In genomic region chr1:110339040-110339426, GRCh38 we compare ENCODE assay signal across 8 cellular contexts. TPM values are rescaled to one million over a fixed set of nuclear protein-coding genes. Genes with fewer than 3 reads are reported as not detected.
DNase-seq lines count a peak whose midpoint lies in the region; ATAC-seq and TF ChIP-seq lines count a peak whose summit lies in the region.

Gene RBM15, plus strand, starts transcription at chr1:110339377. Its CDS starts 29 bp downstream, at chr1:110339406.

- peak within 1 kb of the TSS; percentile 97 for H4K91ac ChIP-seq in trophoblast cell (ENCODE audit: low read depth, low read length)

- H3K27me3 ChIP-seq in trophoblast cell (ENCODE audit: insufficient read depth, low read length) (no peaks in the 10 kb centered on the region), transverse colon (no peaks in the 10 kb centered on the region)

- no peaks in the 10 kb centered on the region for H3K27me3 Mint-ChIP-seq in activated naive CD8-positive, alpha-beta T cell treated with anti-CD3 and anti-CD28 coated beads, Interleukin-2, amount 50 U/mL, for 24 hours

- H3K4me1 Mint-ChIP-seq in activated naive CD8-positive, alpha-beta T cell treated with anti-CD3 and anti-CD28 coated beads, Interleukin-2, amount 50 U/mL, for 24 hours, result peaks cover 60% of the 10 kb centered on the region

- H3K4me2 ChIP-seq in trophoblast cell (ENCODE audit: low read length), result peak within 1 kb of the TSS; percentile 88

- no peak for TF ChIP-seq EP300 in transverse colon (IDR thresholded peaks at IDR 0.05; ENCODE audit: low read depth)

- H3K27ac Mint-ChIP-seq in activated naive CD8-positive, alpha-beta T cell treated with anti-CD3 and anti-CD28 coated beads, Interleukin-2, amount 50 U/mL, for 24 hours, result no peak within 1 kb of the TSS

- H3K79me2 ChIP-seq in trophoblast cell (ENCODE audit: control insufficient read depth, insufficient read depth, low read length, poor library complexity), result peaks cover 35% of the 10 kb centered on the region

- H3K23ac ChIP-seq in trophoblast cell (ENCODE audit: low read length), result no peak within 1 kb of the TSS

- peak within 1 kb of the TSS; percentile 77 for H2BK12ac ChIP-seq in trophoblast cell (ENCODE audit: low read length)

- H3K79me1 ChIP-seq in trophoblast cell (ENCODE audit: low read length), result peaks cover 21% of the 10 kb centered on the region

- peak within 1 kb of the TSS; percentile 89 for H2AK5ac ChIP-seq in trophoblast cell (ENCODE audit: low read length)

- peak within 1 kb of the TSS; percentile 90 for H3K9ac ChIP-seq in trophoblast cell (ENCODE audit: low read length)

- H3K4ac ChIP-seq in trophoblast cell (ENCODE audit: low read depth, low read length), result peak within 1 kb of the TSS; percentile 94

- peak within 1 kb of the TSS; percentile 91 for H2AFZ ChIP-seq in trophoblast cell (ENCODE audit: insufficient read depth, low read length, poor library complexity)

- ATAC-seq in HG02840 (IDR thresholded peaks at IDR 0.05; ENCODE audit: low FRiP score, unreplicated experiment), result peak; percentile 75
- ATAC-seq in activated naive CD8-positive, alpha-beta T cell treated with anti-CD3 and anti-CD28 coated beads, Interleukin-2, amount 50 U/mL, for 24 hours, result peak; percentile 82

- H3K4me1 ChIP-seq in trophoblast cell (ENCODE audit: control insufficient read depth in 1 of 2, insufficient read depth in 2 of 2, low read length in 2 of 2), result peaks cover 23 to 29% of the 10 kb centered on the region in 2 experiments
- peaks cover 34 to 74% (median 60%) of the 10 kb centered on the region in 4 donors for H3K4me1 ChIP-seq in transverse colon

- no peak within 1 kb of the TSS for H3K4me3 Mint-ChIP-seq in activated naive CD8-positive, alpha-beta T cell treated with anti-CD3 and anti-CD28 coated beads, Interleukin-2, amount 50 U/mL, for 24 hours

- peak within 1 kb of the TSS; percentile 94 for H3K18ac ChIP-seq in trophoblast cell (ENCODE audit: low read length)

- peak within 1 kb of the TSS; percentile 97 for H4K8ac ChIP-seq in trophoblast cell (ENCODE audit: low read depth, low read length)

- peak within 1 kb of the TSS; percentile 86 for H3K4me3 ChIP-seq in GM12864 (ENCODE audit: low read depth, low read length)
- H3K4me3 ChIP-seq in trophoblast cell (ENCODE audit: low read depth, low read length), result peak within 1 kb of the TSS; percentile 91
- H3K4me3 ChIP-seq in transverse colon, result peak within 1 kb of the TSS; percentile 61 to 96 (median 93)

- no peaks in the 10 kb centered on the region for H3K9me3 Mint-ChIP-seq in activated naive CD8-positive, alpha-beta T cell treated with anti-CD3 and anti-CD28 coated beads, Interleukin-2, amount 50 U/mL, for 24 hours

- WGBS in trophoblast cell (ENCODE audit: extremely low coverage, insufficient coverage, insufficient read length), result no CpG with 5 or more reads among the region's 19 CpGs
- WGBS in transverse colon (ENCODE audit: low coverage in 1 of 2), 2 donors, result 0 to 2% methylated on average over 14 to 19 of the region's 19 CpGs

- peak within 1 kb of the TSS; percentile 97 for H2BK120ac ChIP-seq in trophoblast cell (ENCODE audit: insufficient read depth, low read length, poor library complexity)

- H3K36me3 ChIP-seq in trophoblast cell (ENCODE audit: control insufficient read depth in 1 of 2, insufficient read depth in 2 of 2, low read length in 2 of 2) (peaks cover 16% of the 10 kb centered on the region in 2 experiments), transverse colon (peaks cover 0 to 6% (median 0%) of the 10 kb centered on the region in 4 donors)

- H3K36me3 Mint-ChIP-seq in activated naive CD8-positive, alpha-beta T cell treated with anti-CD3 and anti-CD28 coated beads, Interleukin-2, amount 50 U/mL, for 24 hours (ENCODE audit: low read depth), result peaks cover 43% of the 10 kb centered on the region

- TF ChIP-seq POLR2A in transverse colon (IDR thresholded peaks at IDR 0.05), result no peak

- peak within 1 kb of the TSS; percentile 98 for H4K12ac ChIP-seq in trophoblast cell (ENCODE audit: low read depth, low read length)

- peak within 1 kb of the TSS; percentile 96 for H3K14ac ChIP-seq in trophoblast cell (ENCODE audit: low read length)

- peak within 1 kb of the TSS; percentile 94 for H2BK5ac ChIP-seq in trophoblast cell (ENCODE audit: low read depth, low read length, poor library complexity)

- in situ Hi-C loops in transverse colon (cut with MboI; ENCODE audit: low pct_ligation_motif_present in 1 of 4, low pct_unique_long_range_greater_than_20kb in 1 of 4, low sequenced_read_pairs in 3 of 4), result loop anchor here in 1 of 4 donors (25.0 kb wide), 1 partner anchor 302 kb away; the partner anchor contains the start of gene STRIP1

- H3K27ac ChIP-seq in trophoblast cell (ENCODE audit: low read depth, low read length), result peak within 1 kb of the TSS; percentile 95
- peak within 1 kb of the TSS; percentile 94 to 99 (median 97) for H3K27ac ChIP-seq in transverse colon

- DNase-seq in GM12864 (ENCODE audit: low read depth) (peak; percentile 100), NCI-H1417 treated with DMSO at 0.1 percent for 48 hours (lab: John Stamatoyannopoulos, UW) (peak; percentile 99), SW480 (ENCODE audit: low spot score) (peak; percentile 99), cardiac septum (ENCODE audit: low spot score) (peak; percentile 98), trophoblast cell (peak; percentile 100), transverse colon (peak; percentile 98)
- peak; percentile 92 for DNase-seq in activated naive CD8-positive, alpha-beta T cell treated with anti-CD3 and anti-CD28 coated beads, Interleukin-2, amount 50 U/mL, for 24 hours

- H3K9me3 ChIP-seq in trophoblast cell (ENCODE audit: insufficient read depth, low read depth, low read length) (no peaks in the 10 kb centered on the region), transverse colon (no peaks in the 10 kb centered on the region)

- no peak for TF ChIP-seq CTCF in GM12864 (IDR thresholded peaks at IDR 0.05; ENCODE audit: low read depth, low read length, missing control alignments)
- no peak for TF ChIP-seq CTCF in transverse colon (IDR thresholded peaks at IDR 0.05)

- intact Hi-C loops in cardiac septum (cut with DNase I) (loop anchor here (2.0 kb wide), 1 partner anchor 68 kb away; the partner anchor contains the start of gene LAMTOR5), transverse colon (cut with DNase I; ENCODE audit: low total_unique reads) (no loop called here)

RNA-seq across cellular contexts. Expression of gene RBM15, which starts in this region (rescaled TPM):
- 22.7 TPM for total RNA-seq in cardiac septum
- 11.4 and 11.5 TPM in 2 replicates for polyA plus RNA-seq in trophoblast cell (2013)
- 10 to 100 TPM; 39.3 to 69.7 (median 48.0) TPM for total RNA-seq in transverse colon

Comparison
In these comparisons a context has a peak if more than half of its experiments do, and no peak if none do; other contexts are left out.
1. Peak in every context shown above with its lines: DNase-seq, ATAC-seq, H3K4me3 ChIP-seq and H3K27ac ChIP-seq.